In the genomic region with DNA sequence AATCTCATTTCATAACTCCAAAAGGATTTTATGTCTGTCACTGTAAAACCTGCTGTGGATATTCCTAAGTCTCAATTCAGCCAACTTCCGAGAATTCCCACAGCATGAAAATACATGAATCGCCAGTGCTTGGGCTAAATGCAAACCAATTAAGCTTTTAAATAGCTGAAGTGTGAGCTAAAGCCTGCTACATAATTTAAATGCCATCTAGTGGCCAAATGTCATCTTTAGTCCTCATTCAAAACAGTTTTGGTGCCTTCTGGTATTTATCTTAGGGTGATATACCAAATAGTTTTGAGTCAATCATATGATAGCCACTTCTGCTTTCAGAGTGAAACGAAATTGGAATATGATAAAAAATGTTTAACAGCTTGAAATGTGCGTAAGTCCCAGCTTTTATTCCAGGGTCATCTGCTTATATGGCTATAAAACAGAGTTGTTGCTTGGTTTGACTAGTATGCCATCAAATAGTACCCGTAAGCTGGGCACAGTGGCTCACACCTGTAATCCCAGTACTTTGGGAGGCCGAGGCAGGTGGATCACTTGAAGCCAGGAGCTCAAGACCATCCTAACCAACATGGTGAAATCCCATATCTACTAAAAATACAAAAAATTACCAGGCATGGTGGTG, we compare ENCODE assay signal across 9 cellular contexts. TPM values are rescaled to one million over a fixed set of nuclear protein-coding genes. Genes with fewer than 3 reads are reported as not detected.
A peak's percentile ranks its signal among the peaks of the same experiment; 100 is the strongest.
DNase-seq lines count a peak whose midpoint lies in the region; ATAC-seq and TF ChIP-seq lines count a peak whose summit lies in the region.
"Had no signal": no experiment of that assay in that cellular context is flagged by ENCODE, and none has a peak within 500 bp of the region (broad histone marks: within the 10 kb centered on the region; RNA-seq: fewer than 3 reads in every experiment).

No MANE protein-coding gene starts in this region.

- no peak overlapping the region for H3K27ac Mint-ChIP-seq in Caco-2 (ENCODE audit: unreplicated experiment)
- H3K27ac Mint-ChIP-seq in nephron progenitor cell, result no peak overlapping the region

- CTCF ChIA-PET in Caco-2 (lab: Charles Lee) (interaction anchor here (0.6 to 1.4 kb wide), 12 partner anchors 11 to 1463 kb away, joined by 3 to 11 read pairs (median 3); a partner anchor contains a TSS), OCI-LY7 (lab: Charles Lee; ENCODE audit: unreplicated experiment) (no interaction called here)

- H3K4me2 ChIP-seq in OCI-LY7 (ENCODE audit: low read length), result no peak overlapping the region

- POLR2A ChIA-PET in Caco-2 (lab: Charles Lee), result interaction anchor here (1.0 kb wide), 2 partner anchors 27 to 41 kb away, joined by 6 to 9 read pairs; no protein-coding TSS in a partner anchor
- POLR2A ChIA-PET in OCI-LY7 (lab: Charles Lee), result interaction anchor here (1.3 to 1.4 kb wide), 2 partner anchors 25 to 41 kb away, joined by 3 to 4 read pairs; no protein-coding TSS in a partner anchor

- DNase-seq in Caco-2, result peak in 1 of 2 experiments; percentile 10
- peak; percentile 15 for DNase-seq in HuH-7.5 (ENCODE audit: low spot score)
- DNase-seq in OCI-LY7 (ENCODE audit: low spot score), result peak; percentile 60
- no peak for DNase-seq in epithelial cell of proximal tubule (ENCODE audit: low read depth)
- no peak for DNase-seq in nephron progenitor cell
- DNase-seq in stimulated activated CD4-positive, alpha-beta T cell treated with anti-CD3 and anti-CD28 coated beads, Interleukin-4, amount 100 ng/mL, for 24 hours, result no peak
- no peak for DNase-seq in NCI-H1048 (lab: John Stamatoyannopoulos, UW)

- H3K9me3 Mint-ChIP-seq in Caco-2 (ENCODE audit: unreplicated experiment), result no peaks in the 10 kb centered on the region
- peaks cover 11% of the 10 kb centered on the region for H3K9me3 Mint-ChIP-seq in nephron progenitor cell

- H4K20me1 ChIP-seq in OCI-LY7 (ENCODE audit: insufficient read depth, low read length), result no peaks in the 10 kb centered on the region

- ATAC-seq in GM19395 (IDR thresholded peaks at IDR 0.05; ENCODE audit: unreplicated experiment), result peak; percentile 86

- H3K36me3 ChIP-seq in Caco-2 (ENCODE audit: control insufficient read depth, insufficient read depth, low read length) (no peaks in the 10 kb centered on the region), OCI-LY7 (ENCODE audit: insufficient read depth, low read length) (no peaks in the 10 kb centered on the region)

- H3K9me3 ChIP-seq in Caco-2, result no peaks in the 10 kb centered on the region
- H3K9me3 ChIP-seq in OCI-LY7 (ENCODE audit: low read length), result no peaks in the 10 kb centered on the region

- H3K36me3 Mint-ChIP-seq in Caco-2 (ENCODE audit: insufficient read depth, unreplicated experiment), result no peaks in the 10 kb centered on the region
- no peaks in the 10 kb centered on the region for H3K36me3 Mint-ChIP-seq in nephron progenitor cell (ENCODE audit: low read depth)

- no peaks in the 10 kb centered on the region for H3K79me2 ChIP-seq in OCI-LY7 (ENCODE audit: insufficient read depth, low read depth, low read length)

- H3K4me1 Mint-ChIP-seq in Caco-2 (ENCODE audit: low read depth, unreplicated experiment) (no peaks in the 10 kb centered on the region), nephron progenitor cell (no peaks in the 10 kb centered on the region)

- TF ChIP-seq CTCF in Caco-2 (IDR thresholded peaks at IDR 0.05; ENCODE audit: insufficient read depth in 1 of 2, low read depth in 1 of 2, low read length in 1 of 2, severe bottlenecking in 1 of 2, unreplicated experiment in 1 of 2) (peak; percentile 45 to 55), OCI-LY7 (conservative IDR thresholded peaks at IDR 0.05; ENCODE audit: low read length) (peak; percentile 83), epithelial cell of proximal tubule (conservative IDR thresholded peaks at IDR 0.05; ENCODE audit: low read depth, low read length) (peak; percentile 66), nephron progenitor cell (IDR thresholded peaks at IDR 0.05) (peak; percentile 28)

- H3K9me2 ChIP-seq in OCI-LY7 (ENCODE audit: insufficient read depth, low read length), result no peaks in the 10 kb centered on the region

- H3K4me3 Mint-ChIP-seq in Caco-2 (ENCODE audit: unreplicated experiment), result no peak overlapping the region
- no peak overlapping the region for H3K4me3 Mint-ChIP-seq in nephron progenitor cell

- no peaks in the 10 kb centered on the region for H3K27me3 Mint-ChIP-seq in Caco-2 (ENCODE audit: insufficient read depth, unreplicated experiment)
- no peaks in the 10 kb centered on the region for H3K27me3 Mint-ChIP-seq in nephron progenitor cell (ENCODE audit: low read depth, poor library complexity)

- H3K4me3 ChIP-seq in Caco-2 (ENCODE audit: low read depth, low read length) (no peak overlapping the region), OCI-LY7 (ENCODE audit: low read depth, low read length, poor library complexity, severe bottlenecking) (no peak overlapping the region), epithelial cell of proximal tubule (ENCODE audit: low read depth, low read length) (no peak overlapping the region)
- H3K4me3 ChIP-seq: SK-N-MC had no signal

- no peak overlapping the region for H2AFZ ChIP-seq in OCI-LY7 (ENCODE audit: low read length)

- BruUV-seq in Caco-2 (replicated peaks; lab: Mats Ljungman, UMichigan) (no TSS peak), OCI-LY7 (replicated peaks; lab: Mats Ljungman, UMichigan) (no TSS peak)

- no peak overlapping the region for H3K27ac ChIP-seq in OCI-LY7 (ENCODE audit: low read depth, low read length, poor library complexity, severe bottlenecking)
- H3K27ac ChIP-seq: SK-N-MC had no signal

- H3K27me3 ChIP-seq in Caco-2 (replicated peaks; ENCODE audit: control insufficient read depth, insufficient read depth, low read length), result no peaks in the 10 kb centered on the region

- H3K4me1 ChIP-seq in Caco-2, result no peaks in the 10 kb centered on the region
- no peaks in the 10 kb centered on the region for H3K4me1 ChIP-seq in OCI-LY7 (ENCODE audit: insufficient read depth, low read length, poor library complexity, severe bottlenecking)

- intact Hi-C loops in Caco-2 (cut with micrococcal nuclease; ENCODE audit: unreplicated experiment) (loop anchor here (1.0 to 10.0 kb wide), 4 partner anchors 26 to 1051 kb away; a partner anchor contains a TSS), OCI-LY7 (cut with micrococcal nuclease; ENCODE audit: unreplicated experiment) (loop anchor here (10.0 kb wide), 1 partner anchor 1047 kb away; no protein-coding TSS in a partner anchor)

RNA-seq across cellular contexts. Expression of a gene that starts 41.8 kb away (rescaled TPM):
- total RNA-seq in Caco-2 (2022) (108 and 114 TPM in 2 replicates), OCI-LY7 (2022) (158 and 190 TPM in 2 replicates), epithelial cell of proximal tubule (39.3 and 61.2 TPM in 2 replicates)
- 221 and 280 TPM in 2 replicates for total RNA-seq in OCI-LY7 (2014; rRNA removed; shearing (Covaris generic))

Comparison
In these comparisons a context has a peak if more than half of its experiments do, and no peak if none do; other contexts are left out.
1. DNase-seq: peak in HuH-7.5 (single experiment) and OCI-LY7 (single experiment); none in epithelial cell of proximal tubule (single experiment), nephron progenitor cell (single experiment), stimulated activated CD4-positive, alpha-beta T cell treated with anti-CD3 and anti-CD28 coated beads, Interleukin-4, amount 100 ng/mL, for 24 hours (single experiment) and NCI-H1048 (single experiment).
2. CTCF ChIP-seq: peak in every context shown above with its lines; median percentile 83 in OCI-LY7; 66 in epithelial cell of proximal tubule; 50 in Caco-2; 28 in nephron progenitor cell.